ENCODE assay signal across 28 cellular contexts in the genomic region with DNA sequence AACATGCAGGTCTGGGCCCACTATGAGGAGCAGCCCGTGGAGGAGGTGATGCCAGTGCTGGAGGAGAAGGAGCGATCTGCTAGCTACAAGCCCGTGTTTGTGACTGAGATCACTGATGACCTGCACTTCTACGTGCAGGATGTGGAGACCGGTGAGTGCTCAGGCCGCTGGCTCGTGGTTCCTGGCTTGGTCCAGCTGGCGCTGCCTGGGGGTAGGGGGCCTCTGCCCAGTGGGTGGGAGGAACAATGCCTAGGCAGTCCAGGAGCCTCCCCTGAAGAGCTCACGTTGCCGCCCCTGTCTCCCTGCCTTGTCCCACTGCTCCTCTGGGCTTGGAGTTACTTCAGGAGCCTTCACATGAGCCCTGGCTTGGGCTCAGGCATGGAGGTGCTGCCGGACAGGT.
"Had no signal": no experiment of that assay in that cellular context is flagged by ENCODE, and none has a peak within 500 bp of the region (broad histone marks: within the 10 kb centered on the region; RNA-seq: fewer than 3 reads in every experiment).

No MANE protein-coding gene starts in this region.

- H3K4me1 Mint-ChIP-seq: natural killer cell had no signal

- H3K36me3 Mint-ChIP-seq: natural killer cell had no signal

- H3K9me3 Mint-ChIP-seq: memory B cell, natural killer cell had no signal

- H3K9me3 ChIP-seq: colonic mucosa, esophagus muscularis mucosa, heart right ventricle, left ventricle myocardium inferior, right lobe of liver, stomach, thyroid gland, vagina had no signal

- H3K27me3 Mint-ChIP-seq: memory B cell, progenitor cell of endocrine pancreas had no signal

- FAIRE-seq: endothelial cell of umbilical vein, islet of Langerhans, small intestine had no signal

- H3K79me2 ChIP-seq: parathyroid adenoma had no signal

- H3K4me3 ChIP-seq: colonic mucosa, esophagus muscularis mucosa, heart right ventricle, left ventricle myocardium inferior, lung, right lobe of liver, stomach, thyroid gland, vagina had no signal

- H3K4me1 ChIP-seq: parathyroid adenoma, thyroid gland had no signal

- H3K27ac ChIP-seq: colonic mucosa, esophagus muscularis mucosa, parathyroid adenoma, right lobe of liver, stomach, thyroid gland, vagina had no signal

- H3K27ac Mint-ChIP-seq: memory B cell, natural killer cell, progenitor cell of endocrine pancreas had no signal

- ATAC-seq: heart right ventricle, left colon, natural killer cell, right lobe of liver had no signal

- H3K36me3 ChIP-seq: colonic mucosa had no signal

- H3K27me3 ChIP-seq: colonic mucosa, esophagus muscularis mucosa, heart right ventricle, right lobe of liver, stomach, thyroid gland, vagina had no signal

- H3K9ac ChIP-seq: parathyroid adenoma had no signal

- H3K4me3 Mint-ChIP-seq: memory B cell, natural killer cell had no signal

- DNase-seq: colonic mucosa; dermis blood vessel endothelial cell; effector memory CD4-positive, alpha-beta T cell; foreskin melanocyte; glutamatergic neuron; heart right ventricle; hippocampal formation; kidney glomerular epithelial cell; left colon; left ventricle myocardium inferior; natural killer cell; right lobe of liver; small intestine; stimulated activated CD4-positive, alpha-beta T cell treated with anti-CD3 and anti-CD28 coated beads, Interleukin-15, amount 100 ng/mL, for 24 hours; stimulated activated CD4-positive, alpha-beta T cell treated with anti-CD3 and anti-CD28 coated beads, Interleukin-4, amount 100 ng/mL, for 1 hour; stimulated activated CD8-positive, alpha-beta memory T cell treated with anti-CD3 and anti-CD28 coated beads, Interleukin-4, amount 100 ng/mL, for 48 hours; stimulated activated naive CD4-positive, alpha-beta T cell treated with Interleukin-2 at 50 U/mL for 16 hours; stomach; thyroid gland; trophoblast cell had no signal

- H2AFZ ChIP-seq: parathyroid adenoma had no signal
